In the genomic region with DNA sequence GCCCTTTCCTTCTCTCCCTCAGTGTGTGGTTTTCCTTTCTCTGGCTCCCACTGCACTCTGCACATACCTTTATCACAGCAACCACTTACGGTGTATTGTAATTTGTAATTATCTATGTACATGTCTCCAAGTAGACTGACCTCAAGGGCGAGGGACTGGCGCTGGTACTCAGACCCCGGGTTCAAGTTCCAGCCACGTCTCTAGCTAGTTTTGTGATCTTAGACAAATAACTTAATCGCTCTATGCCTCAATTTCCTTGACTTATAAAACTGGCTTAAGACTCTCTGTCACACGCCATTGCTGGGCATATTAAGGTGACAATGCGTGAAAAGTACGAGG, we compare ENCODE assay signal across 8 cellular contexts. TPM values are rescaled to one million over a fixed set of nuclear protein-coding genes. Genes with fewer than 3 reads are reported as not detected.
DNase-seq lines count a peak whose midpoint lies in the region; ATAC-seq, FAIRE-seq and TF ChIP-seq lines count a peak whose summit lies in the region.

No MANE protein-coding gene starts in this region.

- no peak for TF ChIP-seq POLR2A in esophagus squamous epithelium (IDR thresholded peaks at IDR 0.05)

- TF ChIP-seq CTCF in GM12864 (IDR thresholded peaks at IDR 0.05; ENCODE audit: low read depth, low read length, missing control alignments) = no peak
- no peak for TF ChIP-seq CTCF in RWPE1 (conservative IDR thresholded peaks at IDR 0.05; ENCODE audit: low read depth)
- TF ChIP-seq CTCF in esophagus squamous epithelium (IDR thresholded peaks at IDR 0.05) = no peak
- no peak for TF ChIP-seq CTCF in psoas muscle (IDR thresholded peaks at IDR 0.05)
- TF ChIP-seq CTCF in GM13977 (IDR thresholded peaks at IDR 0.05; ENCODE audit: extremely low read depth, insufficient read depth, missing control alignments) = no peak

- POLR2A ChIA-PET in RWPE1 (lab: Yijun Ruan, JAX; ENCODE audit: low non-redundant PET) = interaction anchor here (0.6 kb wide), 3 partner anchors 19 to 1031 kb away, joined by 3 to 5 read pairs (median 3); partner anchors contain the start of gene TMEM41A

- DNase-seq in GM12864 (ENCODE audit: low read depth) (no peak), RWPE1 (ENCODE audit: low spot score) (no peak), esophagus squamous epithelium (lab: John Stamatoyannopoulos, UW) (no peak), psoas muscle (no peak), SIG-M5 treated with dmso at 0.1 percent for 504 hours (lab: John Stamatoyannopoulos, UW; ENCODE audit: unreplicated experiment) (no peak), RCC 7860 (ENCODE audit: low spot score) (no peak), HT-29 (ENCODE audit: low spot score) (no peak), GM13977 (ENCODE audit: low spot score) (no peak)

- H3K27ac ChIP-seq in RWPE1 (peak overlapping the region; percentile 82), esophagus squamous epithelium (peak overlapping the region; percentile 92 to 99 (median 98)), psoas muscle (peak overlapping the region; percentile 97)

- H3K4me1 ChIP-seq in esophagus squamous epithelium = peaks cover 6 to 40% (median 16%) of the 10 kb centered on the region in 3 donors
- H3K4me1 ChIP-seq in psoas muscle = peaks cover 18% of the 10 kb centered on the region

- H3K27me3 ChIP-seq in esophagus squamous epithelium (no peaks in the 10 kb centered on the region), psoas muscle (ENCODE audit: insufficient read depth in 3 of 3, low read length in 2 of 3) (no peaks in the 10 kb centered on the region)

- H3K9me3 ChIP-seq in esophagus squamous epithelium = no peaks in the 10 kb centered on the region
- H3K9me3 ChIP-seq in psoas muscle = no peaks in the 10 kb centered on the region

- H3K36me3 ChIP-seq in esophagus squamous epithelium (peaks cover 0 to 6% (median 0%) of the 10 kb centered on the region in 3 donors), psoas muscle (ENCODE audit: insufficient read depth in 1 of 2, low read depth in 1 of 2) (peaks cover 0 to 11% of the 10 kb centered on the region in 2 donors)

- FAIRE-seq in RCC 7860 (lab: Jason Lieb, UNC) = no peak

- no peak for ATAC-seq in psoas muscle

- 40 to 46% methylated on average over 9 of the region's 9 CpGs for WGBS in esophagus squamous epithelium, 2 donors
- whole genome bisulfite sequencing in psoas muscle, 3 donors = 38 to 46% (median 43%) methylated on average over 9 of the region's 9 CpGs

- in situ Hi-C loops in GM13977 (cut with MboI; ENCODE audit: low pct_unique_long_range_greater_than_20kb, low sequenced_read_pairs, unreplicated experiment) = no loop called here

- intact Hi-C loops in esophagus squamous epithelium (cut with DNase I) (no loop called here), psoas muscle (cut with DNase I) (loop anchor here in 1 of 2 donors (5.0 kb wide), 1 partner anchor 88 kb away; the partner anchor contains the start of gene TMEM41A)

- CTCF ChIA-PET in RWPE1 (lab: Yijun Ruan, JAX) = interaction anchor here (1.0 to 1.2 kb wide), 2 partner anchors 11 to 124 kb away, joined by 3 to 6 read pairs; no protein-coding TSS in a partner anchor

- H3K4me3 ChIP-seq in GM12864 (ENCODE audit: low read depth, low read length) = peak overlapping the region; percentile 48
- peak overlapping the region; percentile 77 to 94 (median 90) for H3K4me3 ChIP-seq in esophagus squamous epithelium
- peak overlapping the region; percentile 96 for H3K4me3 ChIP-seq in psoas muscle

RNA-seq across cellular contexts. Expression of gene SENP2, which starts 0.6 kb away (rescaled TPM):
- total RNA-seq in esophagus squamous epithelium (10 to 100 TPM in 3 of 4 donors, 1 to 10 TPM in 1; 9.6 to 33.2 (median 20.1) TPM), psoas muscle (10 to 100 TPM; 31.2 to 43.6 (median 40.8) TPM)
- 10 to 100 TPM in 2 of 3 donors, 1 to 10 TPM in 1; 9.8 to 51.8 (median 14.1) TPM for polyA plus RNA-seq in psoas muscle
- total RNA-seq in HT-29 (2014; rRNA removed; shearing (Covaris generic)) = 9.3 and 13.2 TPM in 2 replicates

RNA-seq across cellular contexts. Expression of gene LIPH, which starts 33.1 kb away (rescaled TPM):
- 10 to 100 TPM in 3 of 4 donors, 1 to 10 TPM in 1; 5.7 to 11.3 (median 10.8) TPM for total RNA-seq in esophagus squamous epithelium
- not detected for total RNA-seq in psoas muscle
- polyA plus RNA-seq in psoas muscle = under 1 TPM in 2 of 3 donors, not detected in 1; 0.03 to 0.04 TPM
- 5.3 and 11.6 TPM in 2 replicates for total RNA-seq in HT-29 (2014; rRNA removed; shearing (Covaris generic))
